ENCODE assay signal across 23 cellular contexts in the genomic region with DNA sequence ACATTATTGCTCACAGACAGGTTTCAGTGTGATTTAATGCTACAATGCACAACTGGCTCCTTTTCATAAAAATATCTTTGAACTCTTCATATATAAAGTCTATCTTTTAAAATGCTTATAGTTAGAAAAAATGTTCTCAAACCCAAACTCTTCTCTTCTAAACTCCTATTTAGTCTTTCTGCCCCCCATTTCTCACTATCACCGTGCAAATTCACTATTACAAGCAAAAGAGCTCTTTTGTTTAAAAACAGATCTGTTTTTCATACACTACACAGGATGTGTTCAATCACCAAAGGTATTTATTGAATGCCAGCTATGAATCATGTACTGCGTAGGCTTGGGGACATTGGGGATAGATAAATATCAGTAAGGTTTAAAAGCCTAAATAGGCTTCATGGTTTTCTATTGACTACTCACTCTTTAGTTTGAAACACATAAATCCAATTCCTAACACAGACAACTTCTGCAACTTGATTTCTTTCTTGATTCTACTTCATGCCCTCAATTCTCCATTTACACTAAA.
A peak's percentile ranks its signal among the peaks of the same experiment; 100 is the strongest.
DNase-seq lines count a peak whose midpoint lies in the region; ATAC-seq, FAIRE-seq and TF ChIP-seq lines count a peak whose summit lies in the region.
"Had no signal": no experiment of that assay in that cellular context is flagged by ENCODE, and none has a peak within 500 bp of the region (broad histone marks: within the 10 kb centered on the region; RNA-seq: fewer than 3 reads in every experiment).

No MANE protein-coding gene starts in this region.

- DNase-seq in ELR (ENCODE audit: low read depth) (peak; percentile 34), endothelial cell of umbilical vein (ENCODE audit: low read depth, low spot score) (peak; percentile 34), T-helper 9 cell (no peak), SKM-1 (lab: John Stamatoyannopoulos, UW; ENCODE audit: unreplicated experiment) (no peak)
- no peak for DNase-seq in T-helper 2 cell treated with Interferon-gamma antibody and Interleukin-4, amounts not matched to agents 5 μg/mL and 100 μg/mL, for 36 hours (ENCODE audit: low spot score)
- DNase-seq in effector CD8-positive, alpha-beta T cell (lab: John Stamatoyannopoulos, UW) = no peak
- DNase-seq: BE2C; CD4-positive, alpha-beta memory T cell; COR-L47; DMS153; DMS79 treated with DMSO at 0.1 percent for 48 hours; EL; GDM1 had no signal

- no peaks in the 10 kb centered on the region for H3K9me1 ChIP-seq in endothelial cell of umbilical vein (replicated peaks; ENCODE audit: control insufficient read depth, extremely low read depth, insufficient read depth, low read length)

- H3K79me2 ChIP-seq in endothelial cell of umbilical vein (ENCODE audit: control insufficient read depth, insufficient read depth, low read length) = no peaks in the 10 kb centered on the region

- FAIRE-seq in endothelial cell of umbilical vein (lab: Jason Lieb, UNC) = no peak
- FAIRE-seq: D721Med, GM12892, GM19239, H1, HepG2, HTR-8/SVneo had no signal

- no peak overlapping the region for H2AFZ ChIP-seq in endothelial cell of umbilical vein (ENCODE audit: low read depth, low read length)

- H3K27me3 ChIP-seq in endothelial cell of umbilical vein (ENCODE audit: control insufficient read depth in 2 of 2, insufficient read depth in 2 of 2, low read length in 2 of 2) = no peaks in the 10 kb centered on the region
- H3K27me3 ChIP-seq: BE2C had no signal

- no peak overlapping the region for H3K4me3 Mint-ChIP-seq in T-helper 2 cell treated with Interferon-gamma antibody and Interleukin-4, amounts not matched to agents 5 μg/mL and 100 μg/mL, for 36 hours
- H3K4me3 Mint-ChIP-seq: CD4-positive, alpha-beta memory T cell had no signal

- intact Hi-C loops in endothelial cell of umbilical vein (cut with micrococcal nuclease) = no loop called here

- H3K4me1 Mint-ChIP-seq in T-helper 2 cell treated with Interferon-gamma antibody and Interleukin-4, amounts not matched to agents 5 μg/mL and 100 μg/mL, for 36 hours (ENCODE audit: low read depth) = no peaks in the 10 kb centered on the region
- H3K4me1 Mint-ChIP-seq: CD4-positive, alpha-beta memory T cell had no signal

- no peak overlapping the region for H3K27ac ChIP-seq in endothelial cell of umbilical vein (ENCODE audit: insufficient read depth, low read depth, low read length)
- peak overlapping the region; percentile 17 for H3K27ac ChIP-seq in mesodermal cell (ENCODE audit: low read depth, low read length, severe bottlenecking)
- H3K27ac ChIP-seq: C4-2B had no signal

- TF ChIP-seq POLR2A in endothelial cell of umbilical vein (IDR thresholded peaks at IDR 0.05; ENCODE audit: low read depth, low read length) = no peak

- H3K27me3 Mint-ChIP-seq in T-helper 2 cell treated with Interferon-gamma antibody and Interleukin-4, amounts not matched to agents 5 μg/mL and 100 μg/mL, for 36 hours (ENCODE audit: low read depth) = no peaks in the 10 kb centered on the region
- H3K27me3 Mint-ChIP-seq: CD4-positive, alpha-beta memory T cell had no signal

- peak; percentile 76 for ATAC-seq in SK-N-SH treated with all-trans-retinoic acid at 6 μM for 48 hours
- ATAC-seq: HepG2 had no signal

- no peaks in the 10 kb centered on the region for H3K36me3 ChIP-seq in endothelial cell of umbilical vein (ENCODE audit: control insufficient read depth in 2 of 2, extremely low read depth in 1 of 2, insufficient read depth in 2 of 2, low read length in 2 of 2)
- no peaks in the 10 kb centered on the region for H3K36me3 ChIP-seq in mesodermal cell (ENCODE audit: control insufficient read depth, insufficient read depth, low read length)
- H3K36me3 ChIP-seq: BE2C, HAP-1 had no signal

- CTCF ChIA-PET in endothelial cell of umbilical vein (lab: Charles Lee) = interaction anchor here (1.0 kb wide), 1 partner anchor 19 kb away, joined by 3 read pairs; no protein-coding TSS in a partner anchor

- H3K27ac Mint-ChIP-seq in T-helper 2 cell treated with Interferon-gamma antibody and Interleukin-4, amounts not matched to agents 5 μg/mL and 100 μg/mL, for 36 hours = no peak overlapping the region
- H3K27ac Mint-ChIP-seq: CD4-positive, alpha-beta memory T cell had no signal

- H3K36me3 Mint-ChIP-seq in T-helper 2 cell treated with Interferon-gamma antibody and Interleukin-4, amounts not matched to agents 5 μg/mL and 100 μg/mL, for 36 hours (ENCODE audit: low read depth) = no peaks in the 10 kb centered on the region
- H3K36me3 Mint-ChIP-seq: CD4-positive, alpha-beta memory T cell had no signal

- WGBS in mesodermal cell (ENCODE audit: insufficient coverage in 2 of 2), 2 experiments = 100% methylated on average over 1 of the region's 2 CpGs; no CpG with 5 or more reads in 1 of the 2 experiments

- H3K4me1 ChIP-seq in endothelial cell of umbilical vein (ENCODE audit: control insufficient read depth, extremely low read depth, insufficient read depth, low read length) (peaks cover 27% of the 10 kb centered on the region), mesodermal cell (ENCODE audit: control insufficient read depth, insufficient read depth, low read length, poor library complexity, severe bottlenecking) (peaks cover 5% of the 10 kb centered on the region)

- POLR2A ChIA-PET in endothelial cell of umbilical vein (lab: Charles Lee) = no interaction called here

- no peak overlapping the region for H3K9ac ChIP-seq in endothelial cell of umbilical vein (replicated peaks; ENCODE audit: extremely low read depth, insufficient read depth, low read length)

- H3K4me3 ChIP-seq in endothelial cell of umbilical vein (replicated peaks in 1 of 3; ENCODE audit: insufficient read depth in 1 of 3, low read depth in 1 of 3, low read length in 3 of 3) (no peak overlapping the region), mesodermal cell (ENCODE audit: extremely low read depth, insufficient read depth, low read length, poor library complexity, severe bottlenecking) (no peak overlapping the region)
- H3K4me3 ChIP-seq: HAP-1 had no signal

- TF ChIP-seq CTCF in endothelial cell of umbilical vein (IDR thresholded peaks at IDR 0.05; ENCODE audit: extremely low read depth in 1 of 2, insufficient read depth in 1 of 2, low read depth in 1 of 2, low read length in 2 of 2) = no peak

- H3K4me2 ChIP-seq in endothelial cell of umbilical vein (ENCODE audit: insufficient read depth, low read length) = peak overlapping the region; percentile 5

- no peaks in the 10 kb centered on the region for H3K9me3 Mint-ChIP-seq in T-helper 2 cell treated with Interferon-gamma antibody and Interleukin-4, amounts not matched to agents 5 μg/mL and 100 μg/mL, for 36 hours

- no peaks in the 10 kb centered on the region for H4K20me1 ChIP-seq in endothelial cell of umbilical vein (replicated peaks; ENCODE audit: control insufficient read depth, extremely low read depth, insufficient read depth, low read length)

- dilution Hi-C loops in endothelial cell of umbilical vein (cut with MboI; ENCODE audit: extremely low pct_ligation_motif_present, low sequenced_read_pairs) = no loop called here

- no TSS peak for BruUV-seq in endothelial cell of umbilical vein (replicated peaks; lab: Mats Ljungman, UMichigan)

- H3K9me3 ChIP-seq in endothelial cell of umbilical vein (replicated peaks; ENCODE audit: control insufficient read depth, insufficient read depth, low read length) (no peaks in the 10 kb centered on the region), mesodermal cell (ENCODE audit: control insufficient read depth, low read length) (no peaks in the 10 kb centered on the region)
- H3K9me3 ChIP-seq: BE2C, HAP-1 had no signal

TF ChIP-seq in SK-N-SH treated with all-trans-retinoic acid at 6 μM for 48 hours, 23 proteins besides CTCF, POLR2A, EP300 and RAD21:
- no peak for TF ChIP-seq ZFP30 (CRISPR knock-in tag; IDR thresholded peaks at IDR 0.05)
- TF ChIP-seq BACH2 (CRISPR knock-in tag; IDR thresholded peaks at IDR 0.05; ENCODE audit: borderline replicate concordance) = no peak
- no peak for TF ChIP-seq ESRRG (CRISPR knock-in tag; IDR thresholded peaks at IDR 0.05)
- no peak for TF ChIP-seq SNAI2 (CRISPR knock-in tag; IDR thresholded peaks at IDR 0.05)
- TF ChIP-seq GLIS3 (CRISPR knock-in tag; IDR thresholded peaks at IDR 0.05) = no peak
- peak; percentile 41 for TF ChIP-seq ISL1 (CRISPR knock-in tag; IDR thresholded peaks at IDR 0.05)
- TF ChIP-seq PPARA (CRISPR knock-in tag; IDR thresholded peaks at IDR 0.05; ENCODE audit: borderline replicate concordance) = no peak
- no peak for TF ChIP-seq ZNF565 (CRISPR knock-in tag; conservative IDR thresholded peaks at IDR 0.05; ENCODE audit: low read depth)
- TF ChIP-seq TCF4 (CRISPR knock-in tag; IDR thresholded peaks at IDR 0.05; ENCODE audit: borderline replicate concordance) = no peak
- TF ChIP-seq ZFP3 (CRISPR knock-in tag; IDR thresholded peaks at IDR 0.05) = peak; percentile 91

TF ChIP-seq in endothelial cell of umbilical vein, 7 proteins besides CTCF, POLR2A, EP300 and RAD21:
- TF ChIP-seq, protein P1, sequence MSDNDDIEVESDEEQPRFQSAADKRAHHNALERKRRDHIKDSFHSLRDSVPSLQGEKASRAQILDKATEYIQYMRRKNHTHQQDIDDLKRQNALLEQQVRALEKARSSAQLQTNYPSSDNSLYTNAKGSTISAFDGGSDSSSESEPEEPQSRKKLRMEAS (IDR thresholded peaks at IDR 0.05; ENCODE audit: insufficient read depth, insufficient read length) = no peak
- TF ChIP-seq JUN (IDR thresholded peaks at IDR 0.05; ENCODE audit: borderline replicate concordance, insufficient read depth, insufficient read length, low read depth) (peak; percentile 44), FOS (IDR thresholded peaks at IDR 0.05; ENCODE audit: borderline replicate concordance, insufficient read depth, low read length) (peak; percentile 31), POLR2AphosphoS5 (IDR thresholded peaks at IDR 0.05; ENCODE audit: insufficient read depth, low read depth, low read length) (no peak)

Comparison
In these comparisons a context has a peak if more than half of its experiments do, and no peak if none do; other contexts are left out.
1. DNase-seq: peak in ELR (single experiment) and endothelial cell of umbilical vein (single experiment); none in T-helper 2 cell treated with Interferon-gamma antibody and Interleukin-4, amounts not matched to agents 5 μg/mL and 100 μg/mL, for 36 hours (single experiment), T-helper 9 cell (single experiment), SKM-1 (single experiment) and effector CD8-positive, alpha-beta T cell (single experiment).